In genomic region chr20:34179636-34180360, GRCh38 we compare ENCODE assay signal across 1 cellular context.
TF ChIP-seq lines count a peak whose summit lies in the region.

No MANE protein-coding gene starts in this region.

TF ChIP-seq in K562, 482 proteins besides CTCF, POLR2A, EP300 and RAD21 (continued from another document and continues in another):
- no peak for TF ChIP-seq ZNF318 (IDR thresholded peaks at IDR 0.05; ENCODE audit: borderline replicate concordance in 1 of 2, low read depth in 1 of 2)
- no peak for TF ChIP-seq NELFE (IDR thresholded peaks at IDR 0.05; ENCODE audit: insufficient read depth, insufficient read length)
- TF ChIP-seq YY1 (IDR thresholded peaks at IDR 0.05; ENCODE audit: borderline replicate concordance in 1 of 3, control insufficient read depth in 1 of 3, extremely low read depth in 1 of 3, insufficient read depth in 3 of 3, insufficient read length in 1 of 3, insufficient replicate concordance in 2 of 3, low read depth in 1 of 3, low read length in 2 of 3), result no peak
- no peak for TF ChIP-seq ZBTB40 (IDR thresholded peaks at IDR 0.05)
- TF ChIP-seq ZBTB40 (CRISPR knock-in tag; IDR thresholded peaks at IDR 0.05), result no peak
- no peak for TF ChIP-seq NFIX (CRISPR knock-in tag; IDR thresholded peaks at IDR 0.05; ENCODE audit: low read depth)
- peak; percentile 67 for TF ChIP-seq TAL1 (IDR thresholded peaks at IDR 0.05)
- TF ChIP-seq HMG20B (CRISPR knock-in tag; IDR thresholded peaks at IDR 0.05), result no peak
- TF ChIP-seq MNT (conservative IDR thresholded peaks at IDR 0.05), result no peak
- TF ChIP-seq FOXA1 (IDR thresholded peaks at IDR 0.05; ENCODE audit: borderline replicate concordance), result no peak
- no peak for TF ChIP-seq SOX6 (IDR thresholded peaks at IDR 0.05)
- peak; percentile 82 for TF ChIP-seq TCF3 (CRISPR knock-in tag; IDR thresholded peaks at IDR 0.05)
- no peak for TF ChIP-seq GTF3C2 (IDR thresholded peaks at IDR 0.05; ENCODE audit: borderline replicate concordance, extremely low read depth, insufficient read length)
- TF ChIP-seq HOMEZ (CRISPR knock-in tag; IDR thresholded peaks at IDR 0.05), result no peak
- no peak for TF ChIP-seq NUFIP1 (IDR thresholded peaks at IDR 0.05; ENCODE audit: partially characterized antibody)
- TF ChIP-seq CHAMP1 (IDR thresholded peaks at IDR 0.05), result no peak
- TF ChIP-seq USF1 (CRISPR knock-in tag; IDR thresholded peaks at IDR 0.05), result no peak
- no peak for TF ChIP-seq MYC (IDR thresholded peaks at IDR 0.05; ENCODE audit: low read depth, low read length)
- no peak for TF ChIP-seq MYC (CRISPR knock-in tag; IDR thresholded peaks at IDR 0.05; ENCODE audit: borderline replicate concordance, low read depth)
- peak; percentile 62 to 80; a peak in 2 of 4 replicates for TF ChIP-seq TEAD1 (CRISPR knock-in tag; IDR thresholded peaks at IDR 0.05)
- TF ChIP-seq PREB (CRISPR knock-in tag; IDR thresholded peaks at IDR 0.05), result no peak
